Comparison of ENCODE assay signal across 13 cellular contexts in genomic region chr3:41450416-41451231, GRCh38.
DNase-seq lines count a peak whose midpoint lies in the region; ATAC-seq, FAIRE-seq and TF ChIP-seq lines count a peak whose summit lies in the region.
"Had no signal": no experiment of that assay in that cellular context is flagged by ENCODE, and none has a peak within 500 bp of the region (broad histone marks: within the 10 kb centered on the region; RNA-seq: fewer than 3 reads in every experiment).

No MANE protein-coding gene starts in this region.

- H3K27me3 ChIP-seq in Caco-2 (replicated peaks; ENCODE audit: control insufficient read depth, insufficient read depth, low read length) (no peaks in the 10 kb centered on the region), esophagus muscularis mucosa (no peaks in the 10 kb centered on the region)

- POLR2A ChIA-PET in Caco-2 (lab: Charles Lee) = no interaction called here
- POLR2A ChIA-PET in WTC11 (lab: Charles Lee) = no interaction called here

- no peak for TF ChIP-seq EP300 in esophagus muscularis mucosa (IDR thresholded peaks at IDR 0.05)

- 46% methylated on average over 4 of the region's 4 CpGs for WGBS in esophagus muscularis mucosa

- H3K27me3 Mint-ChIP-seq in Caco-2 (ENCODE audit: insufficient read depth, unreplicated experiment) (no peaks in the 10 kb centered on the region), WTC11 (ENCODE audit: low read depth) (no peaks in the 10 kb centered on the region)
- H3K27me3 Mint-ChIP-seq: activated naive CD8-positive, alpha-beta T cell treated with anti-CD3 and anti-CD28 coated beads, Interleukin-2, amount 10 ng/mL, durations not matched to agents 7 days and 5 days; stimulated activated naive B cell treated with anti-CD40 and anti-IgM and Interleukin-4, amounts not matched to agents 10 μg/mL and 1 μg/mL and 100 μg/mL, for 72 hours had no signal

- FAIRE-seq in RCC 7860 (lab: Jason Lieb, UNC) = no peak

- H3K4me1 Mint-ChIP-seq in Caco-2 (ENCODE audit: low read depth, unreplicated experiment) = no peaks in the 10 kb centered on the region
- peaks cover 11% of the 10 kb centered on the region for H3K4me1 Mint-ChIP-seq in WTC11
- H3K4me1 Mint-ChIP-seq: activated naive CD8-positive, alpha-beta T cell treated with anti-CD3 and anti-CD28 coated beads, Interleukin-2, amount 10 ng/mL, durations not matched to agents 7 days and 5 days; stimulated activated naive B cell treated with anti-CD40 and anti-IgM and Interleukin-4, amounts not matched to agents 10 μg/mL and 1 μg/mL and 100 μg/mL, for 72 hours had no signal

- ATAC-seq in WTC11 (peak; percentile 93), left colon (peak; percentile 88), GM18867 (IDR thresholded peaks at IDR 0.05; ENCODE audit: unreplicated experiment) (no peak)
- ATAC-seq: stimulated activated naive B cell treated with anti-CD40 and anti-IgM and Interleukin-4, amounts not matched to agents 10 μg/mL and 1 μg/mL and 100 μg/mL, for 72 hours had no signal

- peak in 1 of 2 experiments; percentile 9 for DNase-seq in Caco-2
- peak; percentile 8 for DNase-seq in HuH-7.5 (ENCODE audit: low spot score)
- peak; percentile 46 for DNase-seq in WTC11 (ENCODE audit: low spot score)
- DNase-seq in left colon = peak in 1 of 2 donors; percentile 18
- no peak for DNase-seq in NCI-H226
- no peak for DNase-seq in RCC 7860 (ENCODE audit: low spot score)
- no peak for DNase-seq in esophagus muscularis mucosa (ENCODE audit: extremely low spot score)
- DNase-seq: activated naive CD8-positive, alpha-beta T cell treated with anti-CD3 and anti-CD28 coated beads, Interleukin-2, amount 10 ng/mL, durations not matched to agents 7 days and 5 days; C1 segment of cervical spinal cord; RPMI8226; stimulated activated CD4-positive, alpha-beta T cell treated with anti-CD3 and anti-CD28 coated beads, Interleukin-1b, Interleukin-23, amount 100 ng/mL, for 48 hours; stimulated activated naive B cell treated with anti-CD40 and anti-IgM and Interleukin-4, amounts not matched to agents 10 μg/mL and 1 μg/mL and 100 μg/mL, for 72 hours had no signal

- H3K4me3 Mint-ChIP-seq in Caco-2 (ENCODE audit: unreplicated experiment) = no peak overlapping the region
- no peak overlapping the region for H3K4me3 Mint-ChIP-seq in WTC11
- H3K4me3 Mint-ChIP-seq: activated naive CD8-positive, alpha-beta T cell treated with anti-CD3 and anti-CD28 coated beads, Interleukin-2, amount 10 ng/mL, durations not matched to agents 7 days and 5 days; stimulated activated naive B cell treated with anti-CD40 and anti-IgM and Interleukin-4, amounts not matched to agents 10 μg/mL and 1 μg/mL and 100 μg/mL, for 72 hours had no signal

- no peaks in the 10 kb centered on the region for H3K36me3 Mint-ChIP-seq in Caco-2 (ENCODE audit: insufficient read depth, unreplicated experiment)
- H3K36me3 Mint-ChIP-seq in WTC11 = peaks cover 16% of the 10 kb centered on the region

- no peak overlapping the region for H3K4me3 ChIP-seq in Caco-2 (ENCODE audit: low read depth, low read length)
- no peak overlapping the region for H3K4me3 ChIP-seq in esophagus muscularis mucosa

- intact Hi-C loops in Caco-2 (cut with micrococcal nuclease; ENCODE audit: unreplicated experiment) = no loop called here
- intact Hi-C loops in left colon (cut with DNase I, micrococcal nuclease) = no loop called here
- intact Hi-C loops in esophagus muscularis mucosa (cut with DNase I) = no loop called here

- H3K36me3 ChIP-seq in Caco-2 (ENCODE audit: control insufficient read depth, insufficient read depth, low read length) = no peaks in the 10 kb centered on the region
- H3K36me3 ChIP-seq in esophagus muscularis mucosa = no peaks in the 10 kb centered on the region

- H3K9me3 ChIP-seq in Caco-2 (no peaks in the 10 kb centered on the region), esophagus muscularis mucosa (no peaks in the 10 kb centered on the region)

- BruUV-seq in Caco-2 (replicated peaks; lab: Mats Ljungman, UMichigan) = no TSS peak

- H3K27ac Mint-ChIP-seq in Caco-2 (ENCODE audit: unreplicated experiment) (no peak overlapping the region), WTC11 (no peak overlapping the region)
- H3K27ac Mint-ChIP-seq: activated naive CD8-positive, alpha-beta T cell treated with anti-CD3 and anti-CD28 coated beads, Interleukin-2, amount 10 ng/mL, durations not matched to agents 7 days and 5 days; stimulated activated naive B cell treated with anti-CD40 and anti-IgM and Interleukin-4, amounts not matched to agents 10 μg/mL and 1 μg/mL and 100 μg/mL, for 72 hours had no signal

- H3K27ac ChIP-seq in esophagus muscularis mucosa (replicated peaks in 1 of 4) = no peak overlapping the region

- H3K9me3 Mint-ChIP-seq in Caco-2 (ENCODE audit: unreplicated experiment) (no peaks in the 10 kb centered on the region), WTC11 (peaks cover 8% of the 10 kb centered on the region; the same call in 1 of the 2 replicates)
- H3K9me3 Mint-ChIP-seq: activated naive CD8-positive, alpha-beta T cell treated with anti-CD3 and anti-CD28 coated beads, Interleukin-2, amount 10 ng/mL, durations not matched to agents 7 days and 5 days had no signal

- TF ChIP-seq CTCF in Caco-2 (IDR thresholded peaks at IDR 0.05; ENCODE audit: insufficient read depth in 1 of 2, low read depth in 1 of 2, low read length in 1 of 2, severe bottlenecking in 1 of 2, unreplicated experiment in 1 of 2) (peak; percentile 14 to 38), WTC11 (IDR thresholded peaks at IDR 0.05) (no peak), esophagus muscularis mucosa (IDR thresholded peaks at IDR 0.05) (peak in 1 of 3 experiments; percentile 24)

- TF ChIP-seq POLR2A in esophagus muscularis mucosa (IDR thresholded peaks at IDR 0.05; ENCODE audit: low read depth) = no peak

- CTCF ChIA-PET in Caco-2 (lab: Charles Lee) (interaction anchor here (1.4 kb wide), 1 partner anchor 266 kb away, joined by 4 read pairs; no protein-coding TSS in a partner anchor), WTC11 (lab: Charles Lee) (interaction anchor here (0.7 to 1.7 kb wide), 7 partner anchors 12 to 438 kb away, joined by 3 to 9 read pairs (median 3); no protein-coding TSS in a partner anchor)

- H3K4me1 ChIP-seq in Caco-2 (no peaks in the 10 kb centered on the region), esophagus muscularis mucosa (peaks cover 0 to 18% (median 14%) of the 10 kb centered on the region in 4 donors)

TF ChIP-seq in WTC11, 78 proteins besides CTCF, POLR2A, EP300 and RAD21:
- TF ChIP-seq, protein P1, sequence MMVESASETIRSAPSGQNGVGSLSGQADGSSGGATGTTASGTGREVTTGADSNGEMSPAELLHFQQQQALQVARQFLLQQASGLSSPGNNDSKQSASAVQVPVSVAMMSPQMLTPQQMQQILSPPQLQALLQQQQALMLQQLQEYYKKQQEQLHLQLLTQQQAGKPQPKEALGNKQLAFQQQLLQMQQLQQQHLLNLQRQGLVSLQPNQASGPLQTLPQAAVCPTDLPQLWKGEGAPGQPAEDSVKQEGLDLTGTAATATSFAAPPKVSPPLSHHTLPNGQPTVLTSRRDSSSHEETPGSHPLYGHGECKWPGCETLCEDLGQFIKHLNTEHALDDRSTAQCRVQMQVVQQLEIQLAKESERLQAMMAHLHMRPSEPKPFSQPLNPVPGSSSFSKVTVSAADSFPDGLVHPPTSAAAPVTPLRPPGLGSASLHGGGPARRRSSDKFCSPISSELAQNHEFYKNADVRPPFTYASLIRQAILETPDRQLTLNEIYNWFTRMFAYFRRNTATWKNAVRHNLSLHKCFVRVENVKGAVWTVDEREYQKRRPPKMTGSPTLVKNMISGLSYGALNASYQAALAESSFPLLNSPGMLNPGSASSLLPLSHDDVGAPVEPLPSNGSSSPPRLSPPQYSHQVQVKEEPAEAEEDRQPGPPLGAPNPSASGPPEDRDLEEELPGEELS (CRISPR knock-in tag; IDR thresholded peaks at IDR 0.05) = no peak
- TF ChIP-seq PRRX2 (CRISPR knock-in tag; IDR thresholded peaks at IDR 0.05) (no peak), HMGXB4 (CRISPR knock-in tag; IDR thresholded peaks at IDR 0.05) (no peak), CBFB (CRISPR knock-in tag; IDR thresholded peaks at IDR 0.05; ENCODE audit: low read depth) (no peak), JUN (CRISPR knock-in tag; IDR thresholded peaks at IDR 0.05) (no peak), ZNF396 (CRISPR knock-in tag; IDR thresholded peaks at IDR 0.05; ENCODE audit: borderline replicate concordance) (no peak), NR1H2 (CRISPR knock-in tag; IDR thresholded peaks at IDR 0.05) (no peak), CREB1 (CRISPR knock-in tag; IDR thresholded peaks at IDR 0.05) (no peak), USF1 (CRISPR knock-in tag; IDR thresholded peaks at IDR 0.05) (no peak), ATF1 (CRISPR knock-in tag; IDR thresholded peaks at IDR 0.05) (no peak)

Comparison
In these comparisons a context has a peak if more than half of its experiments do, and no peak if none do; other contexts are left out.
1. DNase-seq: peak in HuH-7.5 (single experiment) and WTC11 (single experiment); none in NCI-H226 (single experiment), RCC 7860 (single experiment) and esophagus muscularis mucosa (single experiment).